In genomic region chr18:76822510-76823165, GRCh38 we compare ENCODE assay signal across 8 cellular contexts. TPM values are rescaled to one million over a fixed set of nuclear protein-coding genes. Genes with fewer than 3 reads are reported as not detected.
A peak's percentile ranks its signal among the peaks of the same experiment; 100 is the strongest.
DNase-seq lines count a peak whose midpoint lies in the region; ATAC-seq and TF ChIP-seq lines count a peak whose summit lies in the region.

ZNF236 (plus strand) TSS chr18:76822557; CDS start chr18:76822608, 51 bp downstream.

- peak within 1 kb of the TSS; percentile 87 for H3K27ac Mint-ChIP-seq in activated CD4-positive, alpha-beta memory T cell treated with anti-CD3 and anti-CD28 coated beads for 36 hours

- H3K27ac ChIP-seq in duodenal mucosa (ENCODE audit: low read depth, low read length) (peak within 1 kb of the TSS; percentile 95), lower lobe of right lung (peak within 1 kb of the TSS; percentile 97)

- H3K36me3 Mint-ChIP-seq in activated CD4-positive, alpha-beta memory T cell treated with anti-CD3 and anti-CD28 coated beads for 36 hours: peaks cover 8% of the 10 kb centered on the region

- ATAC-seq in GM18519 (IDR thresholded peaks at IDR 0.05; ENCODE audit: low FRiP score, unreplicated experiment): peak; percentile 29
- ATAC-seq in HG03039 (IDR thresholded peaks at IDR 0.05; ENCODE audit: unreplicated experiment): peak; percentile 41
- peak; percentile 82 to 92 for ATAC-seq in lower lobe of right lung

- POLR2A ChIA-PET in AG04449 (lab: Yijun Ruan, JAX): no interaction called here
- POLR2A ChIA-PET in activated CD4-positive, alpha-beta memory T cell treated with anti-CD3 and anti-CD28 coated beads for 36 hours (lab: Charles Lee): interaction anchor here (0.7 to 1.2 kb wide), 5 partner anchors 21 to 247 kb away, joined by 3 to 4 read pairs (median 3); no protein-coding TSS in a partner anchor

- H3K27me3 ChIP-seq in duodenal mucosa (ENCODE audit: control insufficient read depth in 1 of 2, insufficient read depth in 2 of 2, low read length in 2 of 2) (no peaks in the 10 kb centered on the region), lower lobe of right lung (ENCODE audit: low read depth) (no peaks in the 10 kb centered on the region)

- H3K4me1 ChIP-seq in duodenal mucosa (ENCODE audit: control insufficient read depth in 1 of 2, insufficient read depth in 2 of 2, low read length in 2 of 2): peaks cover 22 to 26% of the 10 kb centered on the region in 2 donors
- H3K4me1 ChIP-seq in lower lobe of right lung: peaks cover 21% of the 10 kb centered on the region

- CTCF ChIA-PET in AG04449 (lab: Yijun Ruan, JAX): interaction anchor here (1.1 to 2.9 kb wide), 2 partner anchors 20 to 423 kb away, joined by 3 to 23 read pairs; no protein-coding TSS in a partner anchor
- CTCF ChIA-PET in activated CD4-positive, alpha-beta memory T cell treated with anti-CD3 and anti-CD28 coated beads for 36 hours (lab: Charles Lee): no interaction called here

- H3K27me3 Mint-ChIP-seq in activated CD4-positive, alpha-beta memory T cell treated with anti-CD3 and anti-CD28 coated beads for 36 hours: no peaks in the 10 kb centered on the region

- no peaks in the 10 kb centered on the region for H3K9me3 Mint-ChIP-seq in activated CD4-positive, alpha-beta memory T cell treated with anti-CD3 and anti-CD28 coated beads for 36 hours

- DNase-seq in AG04449 (ENCODE audit: low read depth, low spot score): no peak
- DNase-seq in NCI-H2227 treated with DMSO at 0.1 percent for 48 hours (lab: John Stamatoyannopoulos, UW): peak; percentile 33
- peak; percentile 72 for DNase-seq in activated CD4-positive, alpha-beta memory T cell treated with anti-CD3 and anti-CD28 coated beads for 36 hours
- peak; percentile 82 for DNase-seq in lower lobe of right lung
- DNase-seq in stimulated activated CD4-positive, alpha-beta T cell treated with anti-CD3 and anti-CD28 coated beads, TNF-alpha, amount 100 ng/mL, for 4 hours (ENCODE audit: low read depth in 3 of 3): peak; percentile 51 to 60 (median 55)

- H3K36me3 ChIP-seq in duodenal mucosa (ENCODE audit: control insufficient read depth in 1 of 2, insufficient read depth in 2 of 2, low read length in 2 of 2) (peaks cover 0 to 4% of the 10 kb centered on the region in 2 donors), lower lobe of right lung (no peaks in the 10 kb centered on the region)

- peak within 1 kb of the TSS; percentile 89 for H3K4me3 Mint-ChIP-seq in activated CD4-positive, alpha-beta memory T cell treated with anti-CD3 and anti-CD28 coated beads for 36 hours

- H3K9me3 ChIP-seq in duodenal mucosa (ENCODE audit: control insufficient read depth in 1 of 2, low read length in 2 of 2): no peaks in the 10 kb centered on the region
- no peaks in the 10 kb centered on the region for H3K9me3 ChIP-seq in lower lobe of right lung

- H3K4me1 Mint-ChIP-seq in activated CD4-positive, alpha-beta memory T cell treated with anti-CD3 and anti-CD28 coated beads for 36 hours (ENCODE audit: low read depth): peaks cover 51% of the 10 kb centered on the region

- H3K4me3 ChIP-seq in AG04449 (ENCODE audit: low read depth, low read length) (peak within 1 kb of the TSS; percentile 92), duodenal mucosa (ENCODE audit: low read depth in 1 of 2, low read length in 2 of 2) (peak within 1 kb of the TSS; percentile 97), lower lobe of right lung (peak within 1 kb of the TSS; percentile 88)

- peak within 1 kb of the TSS; percentile 98 to 99 for H3K9ac ChIP-seq in duodenal mucosa (ENCODE audit: low read depth in 1 of 2, low read length in 2 of 2)

- TF ChIP-seq CTCF in AG04449 (IDR thresholded peaks at IDR 0.05; ENCODE audit: insufficient read depth, low read length, missing control alignments) (no peak), lower lobe of right lung (IDR thresholded peaks at IDR 0.05) (no peak)

- intact Hi-C loops in activated CD4-positive, alpha-beta memory T cell treated with anti-CD3 and anti-CD28 coated beads for 36 hours (cut with micrococcal nuclease): loop anchor here (1.0 to 10.0 kb wide), 5 partner anchors 37 to 329 kb away; no protein-coding TSS in a partner anchor
- intact Hi-C loops in lower lobe of right lung (cut with DNase I): no loop called here

RNA-seq across cellular contexts. Expression of gene ZNF236, which starts in this region (rescaled TPM):
- total RNA-seq in activated CD4-positive, alpha-beta memory T cell treated with anti-CD3 and anti-CD28 coated beads for 36 hours: 10 to 100 TPM; 14.4 to 15.6 TPM
- 18.0 TPM for total RNA-seq in lower lobe of right lung

Comparison
In these comparisons a context has a peak if more than half of its experiments do, and no peak if none do; other contexts are left out.
1. ATAC-seq: peak in every context shown above with its lines; median percentile 87 in lower lobe of right lung; 41 in HG03039; 29 in GM18519.